Comparison of ENCODE assay signal across 19 cellular contexts in the genomic region with DNA sequence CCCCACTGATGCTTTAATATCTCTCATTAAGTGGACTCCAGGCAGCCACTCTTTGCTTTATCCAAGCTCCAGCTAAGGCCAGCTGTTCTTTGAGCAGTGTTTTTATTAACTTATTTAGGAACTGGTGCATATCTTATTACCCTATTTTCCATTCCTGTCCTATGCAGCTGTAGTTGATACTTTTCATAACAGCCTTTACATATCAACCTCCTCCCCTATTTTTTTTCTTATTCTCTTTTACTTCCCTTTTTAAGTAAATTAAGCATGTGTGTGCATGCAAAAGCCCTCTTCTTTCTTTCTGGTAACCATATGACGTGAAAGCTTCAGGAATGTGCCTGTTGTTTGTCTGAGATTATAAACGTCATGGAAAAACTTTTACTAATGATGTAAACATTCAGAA.
DNase-seq lines count a peak whose midpoint lies in the region; ATAC-seq and TF ChIP-seq lines count a peak whose summit lies in the region.
"Had no signal": no experiment of that assay in that cellular context is flagged by ENCODE, and none has a peak within 500 bp of the region (broad histone marks: within the 10 kb centered on the region; RNA-seq: fewer than 3 reads in every experiment).

No MANE protein-coding gene starts in this region.

- no peaks in the 10 kb centered on the region for H3K36me3 Mint-ChIP-seq in CD8-positive, alpha-beta memory T cell
- H3K36me3 Mint-ChIP-seq: IgD-negative memory B cell, natural killer cell had no signal

- H3K27me3 ChIP-seq in CD8-positive, alpha-beta memory T cell (ENCODE audit: insufficient read depth, low read length, poor library complexity, severe bottlenecking), result no peaks in the 10 kb centered on the region
- H3K27me3 ChIP-seq: BLaER1 had no signal

- H3K4me1 Mint-ChIP-seq in CD8-positive, alpha-beta memory T cell, result no peaks in the 10 kb centered on the region
- H3K4me1 Mint-ChIP-seq: activated CD4-positive, alpha-beta T cell treated with anti-CD3 and anti-CD28 coated beads for 36 hours; IgD-negative memory B cell; natural killer cell had no signal

- in situ Hi-C loops in astrocyte of the spinal cord (cut with HindIII; ENCODE audit: low sequenced_read_pairs), result no loop called here

- no peak for TF ChIP-seq CTCF in astrocyte of the spinal cord (IDR thresholded peaks at IDR 0.05; ENCODE audit: low read depth, low read length)

- H3K4me1 ChIP-seq in CD8-positive, alpha-beta memory T cell (ENCODE audit: insufficient read depth, low read length), result no peaks in the 10 kb centered on the region
- H3K4me1 ChIP-seq: BLaER1 had no signal

- no peak overlapping the region for H3K27ac Mint-ChIP-seq in CD8-positive, alpha-beta memory T cell
- H3K27ac Mint-ChIP-seq: activated CD4-positive, alpha-beta T cell treated with anti-CD3 and anti-CD28 coated beads for 36 hours; IgD-negative memory B cell; natural killer cell; T-helper 1 cell treated with Interleukin-12 subunit alpha and Interleukin-12 subunit beta and Interleukin-4 antibody, amounts not matched to agents 30 μg/mL and 1 μg/mL, for 36 hours had no signal

- H3K36me3 ChIP-seq in CD8-positive, alpha-beta memory T cell (ENCODE audit: insufficient read depth, low read length), result no peaks in the 10 kb centered on the region
- H3K36me3 ChIP-seq: BLaER1 had no signal

- H3K9me3 Mint-ChIP-seq in CD8-positive, alpha-beta memory T cell, result peaks cover 5 to 24% (median 10%) of the 10 kb centered on the region in 5 donors
- H3K9me3 Mint-ChIP-seq: T-helper 1 cell treated with Interleukin-12 subunit alpha and Interleukin-12 subunit beta and Interleukin-4 antibody, amounts not matched to agents 30 μg/mL and 1 μg/mL, for 36 hours had no signal

- no peak overlapping the region for H3K27ac ChIP-seq in CD8-positive, alpha-beta memory T cell (ENCODE audit: low read depth, low read length)
- H3K27ac ChIP-seq: BLaER1 had no signal

- H3K9me3 ChIP-seq in CD8-positive, alpha-beta memory T cell (ENCODE audit: low read length), result no peaks in the 10 kb centered on the region

- POLR2A ChIA-PET in CD8-positive, alpha-beta memory T cell (lab: Charles Lee), result no interaction called here

- H3K27me3 Mint-ChIP-seq in CD8-positive, alpha-beta memory T cell, result peaks cover 0 to 4% of the 10 kb centered on the region in 2 donors
- H3K27me3 Mint-ChIP-seq: activated CD4-positive, alpha-beta T cell treated with anti-CD3 and anti-CD28 coated beads for 36 hours; IgD-negative memory B cell had no signal

- CTCF ChIA-PET in CD8-positive, alpha-beta memory T cell (lab: Charles Lee), result no interaction called here

- DNase-seq in EH (ENCODE audit: low read depth) (peak; percentile 46), NCI-H2171 treated with DMSO at 0.1 percent for 48 hours (lab: John Stamatoyannopoulos, UW) (peak; percentile 92), astrocyte of the spinal cord (ENCODE audit: low read depth, low spot score) (peak; percentile 55), left kidney (ENCODE audit: low read depth, low spot score) (peak; percentile 53), NCI-H2107 (lab: John Stamatoyannopoulos, UW) (no peak), NCI-H1048 (lab: John Stamatoyannopoulos, UW) (no peak)
- no peak for DNase-seq in CD8-positive, alpha-beta memory T cell
- DNase-seq: activated CD4-positive, alpha-beta T cell treated with anti-CD3 and anti-CD28 coated beads for 36 hours; activated T-cell treated with anti-CD3 and anti-CD28 coated beads, Interleukin-2, amount 50 U/mL, for 1 hour; head of caudate nucleus; left cardiac atrium; natural killer cell; NCI-H2029; right cardiac atrium had no signal

- ATAC-seq in GM21619 (IDR thresholded peaks at IDR 0.05; ENCODE audit: unreplicated experiment), result no peak
- ATAC-seq: activated CD4-positive, alpha-beta T cell treated with anti-CD3 and anti-CD28 coated beads for 36 hours; left cardiac atrium; natural killer cell; PC-3; right cardiac atrium had no signal

- H3K4me3 Mint-ChIP-seq in CD8-positive, alpha-beta memory T cell, result no peak overlapping the region
- H3K4me3 Mint-ChIP-seq: activated CD4-positive, alpha-beta T cell treated with anti-CD3 and anti-CD28 coated beads for 36 hours; natural killer cell; T-helper 1 cell treated with Interleukin-12 subunit alpha and Interleukin-12 subunit beta and Interleukin-4 antibody, amounts not matched to agents 30 μg/mL and 1 μg/mL, for 36 hours had no signal

- H3K4me3 ChIP-seq in astrocyte of the spinal cord (ENCODE audit: low read depth, low read length), result no peak overlapping the region
- no peak overlapping the region for H3K4me3 ChIP-seq in CD8-positive, alpha-beta memory T cell (ENCODE audit: low read length)
- H3K4me3 ChIP-seq: BLaER1 had no signal

Comparison
In these comparisons a context has a peak if more than half of its experiments do, and no peak if none do; other contexts are left out.
1. DNase-seq: peak in EH (single experiment), NCI-H2171 treated with DMSO at 0.1 percent for 48 hours (single experiment), astrocyte of the spinal cord (single experiment) and left kidney (single experiment); none in NCI-H2107 (single experiment), CD8-positive, alpha-beta memory T cell (0 of 5) and NCI-H1048 (single experiment).